13 cellular contexts compared by ENCODE assay signal in the genomic region with DNA sequence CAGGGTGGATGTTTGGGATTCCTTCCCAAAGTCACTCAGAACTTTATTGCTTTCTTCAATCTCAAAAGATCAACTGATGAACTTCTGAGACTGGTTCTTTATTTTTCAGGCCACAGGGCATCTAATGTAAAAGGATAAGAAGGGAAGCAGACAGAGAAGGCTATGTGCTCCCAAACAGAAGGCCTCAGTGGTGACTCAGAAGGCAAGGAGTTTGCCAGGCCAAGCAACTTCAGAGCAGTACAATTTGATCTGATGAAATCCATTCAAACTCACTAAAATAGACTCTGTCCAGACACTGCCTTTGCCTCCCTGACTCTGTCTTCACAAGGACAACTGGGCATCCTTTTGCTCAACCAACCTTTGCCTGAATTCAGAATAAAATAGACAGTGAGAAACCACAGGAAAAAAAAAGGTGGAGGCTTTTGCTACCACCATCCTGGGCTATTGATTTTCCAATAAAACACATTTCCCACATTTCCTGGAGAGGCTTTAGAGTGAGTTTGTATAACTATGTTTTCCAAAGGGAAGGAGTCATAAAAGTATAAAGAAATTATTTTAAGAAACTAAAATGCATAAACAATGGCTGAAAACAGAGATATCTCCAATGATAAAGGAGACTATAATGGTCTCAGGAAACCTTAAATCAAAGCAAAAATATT. TPM values are rescaled to one million over a fixed set of nuclear protein-coding genes. Genes with fewer than 3 reads are reported as not detected.
DNase-seq lines count a peak whose midpoint lies in the region; ATAC-seq and TF ChIP-seq lines count a peak whose summit lies in the region.
"Had no signal": no experiment of that assay in that cellular context is flagged by ENCODE, and none has a peak within 500 bp of the region (broad histone marks: within the 10 kb centered on the region; RNA-seq: fewer than 3 reads in every experiment).

No MANE protein-coding gene starts in this region.

- intact Hi-C loops in Right ventricle myocardium superior (cut with DNase I): no loop called here
- intact Hi-C loops in cardiac septum (cut with DNase I): no loop called here

- no peak overlapping the region for H3K27ac ChIP-seq in brain microvascular endothelial cell
- H3K27ac ChIP-seq: lower lobe of right lung, prostate gland had no signal

- in situ Hi-C loops in brain microvascular endothelial cell (cut with HindIII; ENCODE audit: low pct_ligation_motif_present, low sequenced_read_pairs): no loop called here

- no peaks in the 10 kb centered on the region for H3K27me3 ChIP-seq in brain microvascular endothelial cell (replicated peaks)
- H3K27me3 ChIP-seq: BE2C had no signal

- no peak overlapping the region for H3K4me3 ChIP-seq in brain microvascular endothelial cell (ENCODE audit: low read depth, low read length)
- H3K4me3 ChIP-seq: lower lobe of right lung, prostate gland had no signal

- DNase-seq in Right ventricle myocardium superior (no peak), cardiac septum (ENCODE audit: low spot score) (no peak), brain microvascular endothelial cell (peak; percentile 54), hepatic stellate cell (ENCODE audit: low spot score) (peak; percentile 26), cerebellar nuclear complex (lab: John Stamatoyannopoulos, UW) (no peak), SIG-M5 treated with dmso at 0.1 percent for 504 hours (lab: John Stamatoyannopoulos, UW; ENCODE audit: unreplicated experiment) (no peak)
- DNase-seq: activated naive CD8-positive, alpha-beta T cell treated with anti-CD3 and anti-CD28 coated beads, Interleukin-2, amount 50 U/mL, for 24 hours; BE2C; lower lobe of right lung; NCI-H526 had no signal

- H3K36me3 ChIP-seq in brain microvascular endothelial cell (replicated peaks): no peaks in the 10 kb centered on the region
- H3K36me3 ChIP-seq: BE2C, lower lobe of right lung, prostate gland had no signal

- no peak for TF ChIP-seq CTCF in brain microvascular endothelial cell (IDR thresholded peaks at IDR 0.05; ENCODE audit: low read depth, low read length, missing control alignments)

- ATAC-seq in Right ventricle myocardium superior (ENCODE audit: poor library complexity): peak; percentile 68
- ATAC-seq in HG02759 (IDR thresholded peaks at IDR 0.05; ENCODE audit: unreplicated experiment): no peak
- ATAC-seq in GM18517 (IDR thresholded peaks at IDR 0.05; ENCODE audit: unreplicated experiment): no peak
- ATAC-seq: activated naive CD8-positive, alpha-beta T cell treated with anti-CD3 and anti-CD28 coated beads, Interleukin-2, amount 50 U/mL, for 24 hours; lower lobe of right lung had no signal

RNA-seq across cellular contexts. Expression of a gene that starts 55.2 kb away (rescaled TPM):
- 36.8 TPM for total RNA-seq in Right ventricle myocardium superior
- 51.3 TPM for total RNA-seq in cardiac septum

Comparison
In these comparisons a context has a peak if more than half of its experiments do, and no peak if none do; other contexts are left out.
1. DNase-seq: peak in brain microvascular endothelial cell (single experiment) and hepatic stellate cell (single experiment); none in Right ventricle myocardium superior (single experiment), cardiac septum (single experiment), cerebellar nuclear complex (0 of 2) and SIG-M5 treated with dmso at 0.1 percent for 504 hours (single experiment).